Comparison of ENCODE assay signal across 8 cellular contexts in the genomic region with DNA sequence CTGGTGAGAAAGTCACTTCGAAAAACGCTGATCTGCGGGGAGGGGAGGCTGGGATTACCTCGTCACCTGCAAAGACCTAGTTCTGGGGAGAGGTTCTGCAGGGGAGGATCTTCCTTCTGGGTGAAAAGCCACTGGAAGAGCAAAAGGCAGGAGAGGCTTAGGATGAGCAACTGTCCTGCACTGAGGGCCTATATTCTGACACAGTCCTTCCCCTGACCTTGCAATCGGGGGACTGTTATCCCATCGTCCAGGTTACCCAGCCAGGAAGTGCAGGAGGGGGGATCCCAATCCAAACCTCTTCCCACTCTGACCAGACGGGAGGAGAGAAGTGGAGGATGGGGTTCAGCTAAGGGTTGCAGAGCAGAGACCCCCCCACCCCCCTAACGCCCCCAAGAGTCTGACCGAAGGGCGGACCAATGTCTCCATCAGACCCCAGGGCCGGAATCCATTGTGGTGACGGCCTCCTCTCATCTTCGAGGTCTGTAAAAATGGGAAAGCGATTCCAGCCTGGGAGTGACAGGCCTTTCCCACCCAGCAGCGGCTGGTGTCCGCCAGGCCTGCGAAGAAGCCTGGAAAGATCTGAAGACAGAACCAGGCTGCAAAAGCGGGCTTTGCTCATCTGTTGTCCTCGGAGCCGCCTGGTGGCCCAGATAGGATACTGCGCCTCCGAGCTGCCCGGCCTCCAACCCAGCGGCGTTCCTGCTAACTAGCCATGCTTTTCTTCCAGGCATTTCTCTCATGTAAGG. TPM values are rescaled to one million over a fixed set of nuclear protein-coding genes. Genes with fewer than 3 reads are reported as not detected.
DNase-seq lines count a peak whose midpoint lies in the region; ATAC-seq and TF ChIP-seq lines count a peak whose summit lies in the region.

No MANE protein-coding gene starts in this region.

- no peak for TF ChIP-seq POLR2A in erythroblast (IDR thresholded peaks at IDR 0.05; ENCODE audit: low read length)

- peak overlapping the region; percentile 96 to 99 for H3K27ac ChIP-seq in mucosa of rectum (ENCODE audit: low read depth in 2 of 2, low read length in 2 of 2)

- no peak for ATAC-seq in GM21576 (IDR thresholded peaks at IDR 0.05; ENCODE audit: unreplicated experiment)

- no peaks in the 10 kb centered on the region for H3K36me3 ChIP-seq in mucosa of rectum (ENCODE audit: control insufficient read depth in 2 of 2, insufficient read depth in 2 of 2, low read length in 2 of 2)

- H3K9ac ChIP-seq in mucosa of rectum (ENCODE audit: low read depth in 1 of 2, low read length in 2 of 2): peak overlapping the region; percentile 77 to 93

- H3K27me3 ChIP-seq in mucosa of rectum (ENCODE audit: control insufficient read depth in 2 of 2, insufficient read depth in 2 of 2, low read length in 2 of 2): no peaks in the 10 kb centered on the region

- H3K4me1 ChIP-seq in mucosa of rectum (ENCODE audit: control insufficient read depth in 2 of 2, insufficient read depth in 2 of 2, low read length in 2 of 2): peaks cover 23 to 27% of the 10 kb centered on the region in 2 donors

- DNase-seq in GF-D8 (lab: John Stamatoyannopoulos, UW) (peak; percentile 11), HT-29 (ENCODE audit: low spot score) (peak; percentile 87), OCI-M1 (lab: John Stamatoyannopoulos, UW) (peak; percentile 90), erythroblast (lab: John Stamatoyannopoulos, UW) (peak; percentile 76 to 87)
- DNase-seq in activated T-cell treated with anti-CD3 and anti-CD28 coated beads, Interleukin-2, amount 50 U/mL, for 1 hour: peak; percentile 84
- peak; percentile 86 for DNase-seq in stimulated activated CD8-positive, alpha-beta memory T cell treated with anti-CD3 and anti-CD28 coated beads, Interleukin-4, amount 100 ng/mL, for 48 hours

- no peaks in the 10 kb centered on the region for H3K9me3 ChIP-seq in mucosa of rectum (ENCODE audit: control insufficient read depth in 2 of 2, low read length in 2 of 2)

- H3K4me3 ChIP-seq in mucosa of rectum (ENCODE audit: low read length in 2 of 2): peak overlapping the region; percentile 88 to 89

RNA-seq across cellular contexts. Expression of gene DHRS3, which starts 1.6 kb away (rescaled TPM):
- total RNA-seq in HT-29 (2014; rRNA removed; shearing (Covaris generic)): 84.8 and 90.2 TPM in 2 replicates

RNA-seq across cellular contexts. Expression of gene AADACL4, which starts 24.3 kb away (rescaled TPM):
- not detected in 2 replicates for total RNA-seq in HT-29 (2014; rRNA removed; shearing (Covaris generic))

Comparison
In these comparisons a context has a peak if more than half of its experiments do, and no peak if none do; other contexts are left out.
1. DNase-seq: peak in every context shown above with its lines; median percentile 90 in OCI-M1; 87 in HT-29; 86 in stimulated activated CD8-positive, alpha-beta memory T cell treated with anti-CD3 and anti-CD28 coated beads, Interleukin-4, amount 100 ng/mL, for 48 hours; 84 in activated T-cell treated with anti-CD3 and anti-CD28 coated beads, Interleukin-2, amount 50 U/mL, for 1 hour; 82 in erythroblast; 11 in GF-D8.